In genomic region chr15:69593981-69594966, GRCh38 we compare ENCODE assay signal across 8 cellular contexts.
DNase-seq lines count a peak whose midpoint lies in the region; ATAC-seq and TF ChIP-seq lines count a peak whose summit lies in the region.

No MANE protein-coding gene starts in this region.

- no peak overlapping the region for H3K4me3 Mint-ChIP-seq in CD8-positive, alpha-beta memory T cell

- CTCF ChIA-PET in CD8-positive, alpha-beta memory T cell (lab: Charles Lee), result interaction anchor here (0.6 kb wide), 1 partner anchor 28 kb away, joined by 4 read pairs; no protein-coding TSS in a partner anchor

- H4K8ac ChIP-seq in neuronal stem cell (ENCODE audit: low read depth, low read length), result no peak overlapping the region

- H3K27ac ChIP-seq in coronary artery, result peak overlapping the region; percentile 65 to 89
- H3K27ac ChIP-seq in neuronal stem cell (replicated peaks; ENCODE audit: low read length), result no peak overlapping the region
- no peak overlapping the region for H3K27ac ChIP-seq in CD8-positive, alpha-beta memory T cell (ENCODE audit: low read depth, low read length)

- no peak overlapping the region for H2AK5ac ChIP-seq in neuronal stem cell (ENCODE audit: low read depth, low read length)

- H3K4me2 ChIP-seq in neuronal stem cell (ENCODE audit: insufficient read depth, low read length, poor library complexity, severe bottlenecking), result no peak overlapping the region

- H2BK5ac ChIP-seq in neuronal stem cell (ENCODE audit: low read length), result no peak overlapping the region

- no peak overlapping the region for H2BK12ac ChIP-seq in neuronal stem cell (ENCODE audit: low read length)

- H3K36me3 ChIP-seq in neuronal stem cell (replicated peaks in 1 of 2; ENCODE audit: control insufficient read depth in 2 of 2, insufficient read depth in 2 of 2, low read length in 2 of 2), result no peaks in the 10 kb centered on the region
- no peaks in the 10 kb centered on the region for H3K36me3 ChIP-seq in CD8-positive, alpha-beta memory T cell (ENCODE audit: insufficient read depth, low read length)

- no peak overlapping the region for H3K4ac ChIP-seq in neuronal stem cell (ENCODE audit: low read length)

- POLR2A ChIA-PET in CD8-positive, alpha-beta memory T cell (lab: Charles Lee), result no interaction called here

- WGBS in neuronal stem cell (ENCODE audit: extremely low coverage in 2 of 2, insufficient read length in 2 of 2, insufficient replicate concordance in 1 of 2), 2 donors, result no CpG with 5 or more reads among the region's 24 CpGs

- peaks cover 4 to 6% (median 4%) of the 10 kb centered on the region in 3 donors for H3K4me1 Mint-ChIP-seq in CD8-positive, alpha-beta memory T cell

- H3K9me3 ChIP-seq in neuronal stem cell (replicated peaks in 1 of 2; ENCODE audit: control insufficient read depth in 2 of 2, insufficient read depth in 1 of 2, low read depth in 1 of 2, low read length in 2 of 2), result no peaks in the 10 kb centered on the region
- no peaks in the 10 kb centered on the region for H3K9me3 ChIP-seq in CD8-positive, alpha-beta memory T cell (ENCODE audit: low read length)

- no peak overlapping the region for H2AFZ ChIP-seq in neuronal stem cell (ENCODE audit: low read length)

- H3K27me3 ChIP-seq in neuronal stem cell (ENCODE audit: control insufficient read depth in 3 of 3, insufficient read depth in 3 of 3, low read depth in 1 of 3, low read length in 3 of 3), result peaks cover 0 to 5% (median 0%) of the 10 kb centered on the region in 3 experiments
- H3K27me3 ChIP-seq in CD8-positive, alpha-beta memory T cell (ENCODE audit: insufficient read depth, low read length, poor library complexity, severe bottlenecking), result no peaks in the 10 kb centered on the region

- no peak overlapping the region for H2BK120ac ChIP-seq in neuronal stem cell (ENCODE audit: low read depth, low read length)

- no peak for TF ChIP-seq CTCF in coronary artery (IDR thresholded peaks at IDR 0.05)

- H3K4me1 ChIP-seq in neuronal stem cell (ENCODE audit: control insufficient read depth in 2 of 2, insufficient read depth in 1 of 2, low read depth in 1 of 2, low read length in 2 of 2), result peaks cover 0 to 3% of the 10 kb centered on the region in 2 donors
- H3K4me1 ChIP-seq in CD8-positive, alpha-beta memory T cell (ENCODE audit: insufficient read depth, low read length), result peaks cover 10% of the 10 kb centered on the region

- no peak overlapping the region for H3K27ac Mint-ChIP-seq in CD8-positive, alpha-beta memory T cell

- no peak overlapping the region for H3K14ac ChIP-seq in neuronal stem cell (ENCODE audit: low read length)

- no peak overlapping the region for H3K23ac ChIP-seq in neuronal stem cell (ENCODE audit: low read depth, low read length, poor library complexity)

- no peak for ATAC-seq in HG03565 (IDR thresholded peaks at IDR 0.05; ENCODE audit: unreplicated experiment)

- H3K4me3 ChIP-seq in coronary artery (peak overlapping the region; percentile 63), neuronal stem cell (ENCODE audit: low read length in 2 of 2) (no peak overlapping the region)
- no peak overlapping the region for H3K4me3 ChIP-seq in CD8-positive, alpha-beta memory T cell (ENCODE audit: low read length)

- peak overlapping the region; percentile 1 for H3K18ac ChIP-seq in neuronal stem cell (ENCODE audit: low read length)

- DNase-seq in DMS79 treated with DMSO at 0.1 percent for 48 hours (lab: John Stamatoyannopoulos, UW) (peak; percentile 92), NCI-H2227 treated with DMSO at 0.1 percent for 48 hours (lab: John Stamatoyannopoulos, UW) (peak; percentile 22), coronary artery (ENCODE audit: low spot score) (peak; percentile 88), neuronal stem cell (ENCODE audit: low spot score) (no peak), T1000 (lab: John Stamatoyannopoulos, UW) (no peak)
- DNase-seq in activated CD4-positive, alpha-beta T cell treated with anti-CD3 and anti-CD28 coated beads for 4 hours, result no peak
- no peak for DNase-seq in CD8-positive, alpha-beta memory T cell

- H2BK15ac ChIP-seq in neuronal stem cell (ENCODE audit: low read length), result no peak overlapping the region

- H3K9ac ChIP-seq in neuronal stem cell (ENCODE audit: low read depth, low read length, poor library complexity), result no peak overlapping the region

- H3K36me3 Mint-ChIP-seq in CD8-positive, alpha-beta memory T cell, result peaks cover 0 to 2% (median 0%) of the 10 kb centered on the region in 3 donors

- H4K91ac ChIP-seq in neuronal stem cell (ENCODE audit: low read depth, low read length, poor library complexity), result no peak overlapping the region

- H3K27me3 Mint-ChIP-seq in CD8-positive, alpha-beta memory T cell, result peaks cover 7 to 19% of the 10 kb centered on the region in 2 donors

- H3K9me3 Mint-ChIP-seq in CD8-positive, alpha-beta memory T cell, result peaks cover 0 to 2% (median 0%) of the 10 kb centered on the region in 5 donors

- no peaks in the 10 kb centered on the region for H3K79me1 ChIP-seq in neuronal stem cell (ENCODE audit: low read depth, low read length)

Comparison
In these comparisons a context has a peak if more than half of its experiments do, and no peak if none do; other contexts are left out.
1. DNase-seq: peak in DMS79 treated with DMSO at 0.1 percent for 48 hours (single experiment), NCI-H2227 treated with DMSO at 0.1 percent for 48 hours (single experiment) and coronary artery (single experiment); none in neuronal stem cell (single experiment), T1000 (single experiment), activated CD4-positive, alpha-beta T cell treated with anti-CD3 and anti-CD28 coated beads for 4 hours (0 of 2) and CD8-positive, alpha-beta memory T cell (0 of 5).
2. H3K27ac ChIP-seq: peak in coronary artery (2 of 2); none in neuronal stem cell (single experiment) and CD8-positive, alpha-beta memory T cell (single experiment).